Comparison of ENCODE assay signal across 1 cellular context in genomic region chr3:149435936-149436885, GRCh38.
TF ChIP-seq lines count a peak whose summit lies in the region.

No MANE protein-coding gene starts in this region.

TF ChIP-seq in K562, 482 proteins besides CTCF, POLR2A, EP300 and RAD21:
- TF ChIP-seq CBX2 (IDR thresholded peaks at IDR 0.05; ENCODE audit: insufficient read depth, low read length, poor library complexity, severe bottlenecking) (no peak), RFX1 (IDR thresholded peaks at IDR 0.05) (peak; percentile 54)
